8 cellular contexts compared by ENCODE assay signal in genomic region chr3:172332256-172333041, GRCh38.
DNase-seq lines count a peak whose midpoint lies in the region; ATAC-seq lines count a peak whose summit lies in the region.

No MANE protein-coding gene starts in this region.

- H3K27ac Mint-ChIP-seq in T-cell, result no peak overlapping the region

- peak; percentile 74 for DNase-seq in ELF-1 (ENCODE audit: low read depth, low spot score)
- peak; percentile 70 for DNase-seq in H4 (ENCODE audit: low spot score)
- DNase-seq in NCI-H1092 (lab: John Stamatoyannopoulos, UW), result peak; percentile 45
- peak in 32 of 34 experiments; percentile 8 to 53 (median 29) for DNase-seq in T-cell
- peak; percentile 55 for DNase-seq in amniotic epithelial cell (ENCODE audit: low read depth)
- DNase-seq in right cardiac atrium, result peak in 2 of 3 donors; percentile 43 to 77
- peak; percentile 80 for DNase-seq in sciatic nerve (ENCODE audit: low spot score)

- peaks cover 0 to 5% (median 4%) of the 10 kb centered on the region in 3 donors for H3K4me1 Mint-ChIP-seq in T-cell

- no peak overlapping the region for H3K4me3 ChIP-seq in right cardiac atrium (ENCODE audit: low read length)

- CTCF ChIA-PET in T-cell (lab: Charles Lee), result interaction anchor here (0.5 to 3.3 kb wide), 42 partner anchors 9 to 1371 kb away, joined by 3 to 46 read pairs (median 4); no protein-coding TSS in a partner anchor

- peak; percentile 70 to 79 (median 77) for ATAC-seq in T-cell (replicated peaks in 1 of 4)
- ATAC-seq in right cardiac atrium, result peak; percentile 86 to 88
- peak; percentile 86 for ATAC-seq in sciatic nerve
- ATAC-seq in GM19467 (IDR thresholded peaks at IDR 0.05; ENCODE audit: unreplicated experiment), result no peak

- POLR2A ChIA-PET in T-cell (lab: Charles Lee), result no interaction called here

- 47% methylated on average over 2 of the region's 2 CpGs for WGBS in right cardiac atrium

- no peaks in the 10 kb centered on the region for H3K9me3 Mint-ChIP-seq in T-cell

- H3K9me3 ChIP-seq in right cardiac atrium (ENCODE audit: control insufficient read depth, low read length), result no peaks in the 10 kb centered on the region

- no peak overlapping the region for H3K27ac ChIP-seq in right cardiac atrium (ENCODE audit: low read length)

- H3K36me3 Mint-ChIP-seq in T-cell, result peaks cover 18% of the 10 kb centered on the region

- H3K27me3 ChIP-seq in right cardiac atrium (ENCODE audit: control insufficient read depth, insufficient read depth), result no peaks in the 10 kb centered on the region

- no peaks in the 10 kb centered on the region for H3K4me1 ChIP-seq in right cardiac atrium (ENCODE audit: control insufficient read depth, insufficient read depth, low read length)

- H3K4me3 Mint-ChIP-seq in T-cell, result no peak overlapping the region

- no peaks in the 10 kb centered on the region for H3K27me3 Mint-ChIP-seq in T-cell

- intact Hi-C loops in right cardiac atrium (cut with DNase I), result loop anchor here in 3 of 4 donors (10.0 kb wide), 2 partner anchors 288 to 298 kb away; partner anchors contain the start of gene FNDC3B (in 2 of the 3)
- intact Hi-C loops in sciatic nerve (cut with DNase I), result no loop called here

Comparison
In these comparisons a context has a peak if more than half of its experiments do, and no peak if none do; other contexts are left out.
1. DNase-seq: peak in every context shown above with its lines; median percentile 80 in sciatic nerve; 74 in ELF-1; 70 in H4; 60 in right cardiac atrium; 55 in amniotic epithelial cell; 45 in NCI-H1092; 29 in T-cell.